24 cellular contexts compared by ENCODE assay signal in genomic region chr2:218456849-218457248, GRCh38. TPM values are rescaled to one million over a fixed set of nuclear protein-coding genes. Genes with fewer than 3 reads are reported as not detected.
DNase-seq lines count a peak whose midpoint lies in the region; ATAC-seq, FAIRE-seq and TF ChIP-seq lines count a peak whose summit lies in the region.
"Had no signal": no experiment of that assay in that cellular context is flagged by ENCODE, and none has a peak within 500 bp of the region (broad histone marks: within the 10 kb centered on the region; RNA-seq: fewer than 3 reads in every experiment).

No MANE protein-coding gene starts in this region.

- H3K27ac ChIP-seq in 22Rv1, result 0 out of 2 replicates have a peak overlapping the region, but pooled peaks have one; percentile 100
- no peak overlapping the region for H3K27ac ChIP-seq in A549
- peak overlapping the region; percentile 11; the same call in 1 of the 2 replicates for H3K27ac ChIP-seq in Karpas-422 (ENCODE audit: low read length)
- H3K27ac ChIP-seq in esophagus squamous epithelium, result no peak overlapping the region
- no peak overlapping the region for H3K27ac ChIP-seq in hepatocyte
- H3K27ac ChIP-seq: BLaER1 had no signal

- H3K4me1 ChIP-seq in A549, result no peaks in the 10 kb centered on the region
- peaks cover 7% of the 10 kb centered on the region for H3K4me1 ChIP-seq in Karpas-422 (ENCODE audit: low read length)
- H3K4me1 ChIP-seq in esophagus squamous epithelium, result no peaks in the 10 kb centered on the region
- no peaks in the 10 kb centered on the region for H3K4me1 ChIP-seq in hepatocyte (ENCODE audit: insufficient read depth)
- H3K4me1 ChIP-seq: BE2C, BLaER1 had no signal

- TF ChIP-seq POLR2A in A549 (IDR thresholded peaks at IDR 0.05; ENCODE audit: low read length) (no peak), esophagus squamous epithelium (IDR thresholded peaks at IDR 0.05) (no peak)

- H2AFZ ChIP-seq in Karpas-422 (ENCODE audit: low read length) (no peak overlapping the region), hepatocyte (no peak overlapping the region)

- no peaks in the 10 kb centered on the region for H3K27me3 ChIP-seq in Karpas-422 (ENCODE audit: low read length)
- H3K27me3 ChIP-seq in esophagus squamous epithelium, result no peaks in the 10 kb centered on the region
- H3K27me3 ChIP-seq in hepatocyte, result no peaks in the 10 kb centered on the region
- H3K27me3 ChIP-seq: BE2C, BLaER1 had no signal

- no peak for ATAC-seq in A549

- H3K4me3 ChIP-seq in A549 (no peak overlapping the region), Karpas-422 (ENCODE audit: low read length) (no peak overlapping the region), esophagus squamous epithelium (no peak overlapping the region), hepatocyte (no peak overlapping the region)
- H3K4me3 ChIP-seq: BLaER1 had no signal

- peaks cover 43% of the 10 kb centered on the region for H3K36me3 ChIP-seq in Karpas-422 (ENCODE audit: insufficient read depth, low read length)
- peaks cover 0 to 93% (median 6%) of the 10 kb centered on the region in 3 donors for H3K36me3 ChIP-seq in esophagus squamous epithelium
- no peaks in the 10 kb centered on the region for H3K36me3 ChIP-seq in hepatocyte (replicated peaks; ENCODE audit: insufficient read depth, low read depth)

- H4K20me1 ChIP-seq in Karpas-422 (ENCODE audit: insufficient read depth, low read depth, low read length) (no peaks in the 10 kb centered on the region), hepatocyte (ENCODE audit: insufficient read depth, poor library complexity, severe bottlenecking) (no peaks in the 10 kb centered on the region)
- H4K20me1 ChIP-seq: BLaER1 had no signal

- H3K9me2 ChIP-seq in Karpas-422 (replicated peaks; ENCODE audit: insufficient read depth, low read length) (no peaks in the 10 kb centered on the region), hepatocyte (replicated peaks; ENCODE audit: insufficient read depth) (no peaks in the 10 kb centered on the region)

- intact Hi-C loops in esophagus squamous epithelium (cut with DNase I), result no loop called here

- no peak for TF ChIP-seq RAD21 in A549 (conservative IDR thresholded peaks at IDR 0.05 in 1 of 2, IDR thresholded peaks at IDR 0.05 in 1 of 2)

- CTCF ChIA-PET in A549 (lab: Yijun Ruan, JAX), result interaction anchor here (0.7 kb wide), 1 partner anchor 30 kb away, joined by 3 read pairs; no protein-coding TSS in a partner anchor

- no peaks in the 10 kb centered on the region for H3K9me3 ChIP-seq in A549
- no peaks in the 10 kb centered on the region for H3K9me3 ChIP-seq in Karpas-422 (ENCODE audit: low read length)
- H3K9me3 ChIP-seq in esophagus squamous epithelium, result no peaks in the 10 kb centered on the region
- no peaks in the 10 kb centered on the region for H3K9me3 ChIP-seq in hepatocyte (ENCODE audit: low read depth)
- H3K9me3 ChIP-seq: BE2C, BLaER1, Caco-2 had no signal

- no peak overlapping the region for H3K4me2 ChIP-seq in A549
- H3K4me2 ChIP-seq in Karpas-422 (ENCODE audit: low read depth, low read length, poor library complexity, severe bottlenecking), result peak overlapping the region; percentile 5
- H3K4me2 ChIP-seq in hepatocyte, result no peak overlapping the region
- H3K4me2 ChIP-seq: BLaER1 had no signal

- no peak for FAIRE-seq in A549 (lab: Jason Lieb, UNC)
- FAIRE-seq: D721Med, GM12891, GM19239 had no signal

- DNase-seq in A549 (ENCODE audit: low read depth in 1 of 2, low spot score in 1 of 2), result no peak
- peak; percentile 54 for DNase-seq in Karpas-422
- no peak for DNase-seq in esophagus squamous epithelium (lab: John Stamatoyannopoulos, UW)
- no peak for DNase-seq in hepatocyte (ENCODE audit: low spot score)
- DNase-seq in kidney tubule cell (ENCODE audit: low spot score), result no peak
- DNase-seq: ACHN; BE2C; C1 segment of cervical spinal cord; Caco-2; Calu3; CD4-positive, alpha-beta memory T cell; CD4-positive, CD25-positive, alpha-beta regulatory T cell; CD8-positive, alpha-beta memory T cell; DMS79 treated with DMSO at 0.1 percent for 48 hours; GF-D8 had no signal

- no peak overlapping the region for H3K9ac ChIP-seq in Karpas-422 (ENCODE audit: low read length)
- H3K9ac ChIP-seq: BLaER1 had no signal

- H3K79me2 ChIP-seq in Karpas-422 (ENCODE audit: low read length) (no peaks in the 10 kb centered on the region), hepatocyte (no peaks in the 10 kb centered on the region)

- 92% methylated on average over 3 of the region's 3 CpGs for WGBS in A549 (ENCODE audit: missing lambda C conversion rate)
- WGBS in esophagus squamous epithelium, 2 donors, result 80 to 98% methylated on average over 3 of the region's 3 CpGs
- WGBS in hepatocyte (ENCODE audit: low lambda C conversion rate, missing lambda C conversion rate), result over 99% methylated on average over 3 of the region's 3 CpGs

- TF ChIP-seq EP300 in A549 (IDR thresholded peaks at IDR 0.05), result no peak

- POLR2A ChIA-PET in A549 (lab: Yijun Ruan, JAX), result no interaction called here

- TF ChIP-seq CTCF in 22Rv1 (IDR thresholded peaks at IDR 0.05) (no peak), A549 (IDR thresholded peaks at IDR 0.05) (no peak), esophagus squamous epithelium (IDR thresholded peaks at IDR 0.05) (no peak), hepatocyte (IDR thresholded peaks at IDR 0.05; ENCODE audit: poor library complexity) (no peak)

TF ChIP-seq in A549, 52 proteins besides CTCF, POLR2A, EP300 and RAD21:
- TF ChIP-seq MAFK (IDR thresholded peaks at IDR 0.05; ENCODE audit: partially characterized antibody) (peak; percentile 16), KDM1A (IDR thresholded peaks at IDR 0.05; ENCODE audit: low read depth) (no peak)

RNA-seq across cellular contexts. Expression of gene VIL1, which starts 37.9 kb away (rescaled TPM):
- polyA plus RNA-seq in A549 (2011; rRNA removed), result 2.3 and 3.7 TPM in 2 replicates
- polyA plus RNA-seq in A549 (2012; cell fraction: cytosol; rRNA removed), result 0.67 and 0.89 TPM in 2 replicates
- polyA plus RNA-seq in A549 (2012; cell fraction: nucleus; rRNA removed), result 1.2 and 1.9 TPM in 2 replicates
- 1.2 to 1.9 TPM (median 1.9 TPM) in 3 replicates for polyA plus RNA-seq in A549 (2017; fragmentation: RNase III; extraction: RNeasy Plus Mini Kit Qiagen cat#74134 plus additional on column Dnase treatment)
- 4.9 and 6.1 TPM in 2 replicates for polyA minus RNA-seq in A549 (2011; rRNA and poly(A)+ RNA removed)
- total RNA-seq in Karpas-422 (2014; rRNA removed; shearing (Covaris generic); ENCODE audit: low replicate concordance), result not detected in 2 replicates
- total RNA-seq in esophagus squamous epithelium, result not detected
- 218 and 261 TPM in 2 replicates for total RNA-seq in hepatocyte
- 151 and 160 TPM in 2 replicates for polyA plus RNA-seq in hepatocyte
- total RNA-seq: A172; A673; CD4-positive, alpha-beta memory T cell; CD8-positive, alpha-beta memory T cell had no signal
- polyA plus RNA-seq: AG04450; CD14-positive monocyte; CD4-positive, alpha-beta memory T cell; CD8-positive, alpha-beta memory T cell had no signal

RNA-seq across cellular contexts. Expression of gene CTDSP1, which starts 57.2 kb away (rescaled TPM):
- 50.3 and 64.3 TPM in 2 replicates for polyA plus RNA-seq in A549 (2011; rRNA removed)
- polyA plus RNA-seq in A549 (2012; cell fraction: cytosol; rRNA removed), result 80.1 and 110 TPM in 2 replicates
- polyA plus RNA-seq in A549 (2012; cell fraction: nucleus; rRNA removed), result 128 and 139 TPM in 2 replicates
- 34.6 to 42.8 TPM (median 39.5 TPM) in 3 replicates for polyA plus RNA-seq in A549 (2017; fragmentation: RNase III; extraction: RNeasy Plus Mini Kit Qiagen cat#74134 plus additional on column Dnase treatment)
- 110 and 115 TPM in 2 replicates for polyA minus RNA-seq in A549 (2011; rRNA and poly(A)+ RNA removed)
- 46.3 and 72.6 TPM in 2 replicates for total RNA-seq in Karpas-422 (2014; rRNA removed; shearing (Covaris generic); ENCODE audit: low replicate concordance)
- 10 to 100 TPM; 47.3 to 87.4 (median 58.0) TPM for total RNA-seq in esophagus squamous epithelium
- 124 and 142 TPM in 2 replicates for total RNA-seq in hepatocyte
- polyA plus RNA-seq in hepatocyte, result 48.4 and 53.1 TPM in 2 replicates

Comparison
In these comparisons a context has a peak if more than half of its experiments do, and no peak if none do; other contexts are left out.
1. H3K27ac ChIP-seq: peak in 22Rv1 (single experiment) and Karpas-422 (single experiment); none in A549 (0 of 2), esophagus squamous epithelium (0 of 4) and hepatocyte (single experiment).
2. RNA of gene VIL1, which starts 37.9 kb away (total RNA-seq): 218 to 261 TPM in hepatocyte; not detected in Karpas-422 and not detected in esophagus squamous epithelium; every median in the first group is over 100 times any median in the second.